1 cellular context compared by ENCODE assay signal in the genomic region with DNA sequence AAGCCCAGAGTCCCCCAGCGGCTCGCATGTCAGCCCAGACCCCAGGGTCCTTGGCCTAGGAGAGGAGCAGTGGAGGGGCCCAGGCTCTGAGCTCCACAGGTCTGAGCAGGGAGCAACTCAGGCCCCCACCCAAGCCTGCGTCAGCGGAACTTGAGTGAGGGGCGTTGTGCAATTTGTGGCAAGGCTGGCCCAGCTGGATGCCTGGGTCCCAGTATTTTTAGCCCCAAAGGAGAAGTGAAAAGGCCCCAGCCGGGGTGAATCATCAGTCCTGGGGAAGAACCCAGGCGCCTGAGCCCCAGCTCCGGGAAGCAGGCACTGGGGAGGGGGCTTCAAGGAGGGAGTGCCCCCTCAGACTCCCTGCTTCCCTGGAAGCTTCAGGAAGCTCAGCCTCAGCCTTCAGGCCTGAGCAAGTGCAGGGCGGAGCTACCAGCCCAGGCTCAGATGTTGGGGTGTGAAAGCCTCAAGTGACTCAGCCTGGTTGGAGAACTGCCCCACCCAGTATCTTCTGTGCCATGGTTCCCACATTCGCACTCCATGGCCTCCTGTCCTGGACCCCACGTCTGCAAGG.
TF ChIP-seq lines count a peak whose summit lies in the region.

No MANE protein-coding gene starts in this region.

TF ChIP-seq in A549, 52 proteins besides CTCF, POLR2A, EP300 and RAD21 (continued from another document):
- TF ChIP-seq, protein P1, sequence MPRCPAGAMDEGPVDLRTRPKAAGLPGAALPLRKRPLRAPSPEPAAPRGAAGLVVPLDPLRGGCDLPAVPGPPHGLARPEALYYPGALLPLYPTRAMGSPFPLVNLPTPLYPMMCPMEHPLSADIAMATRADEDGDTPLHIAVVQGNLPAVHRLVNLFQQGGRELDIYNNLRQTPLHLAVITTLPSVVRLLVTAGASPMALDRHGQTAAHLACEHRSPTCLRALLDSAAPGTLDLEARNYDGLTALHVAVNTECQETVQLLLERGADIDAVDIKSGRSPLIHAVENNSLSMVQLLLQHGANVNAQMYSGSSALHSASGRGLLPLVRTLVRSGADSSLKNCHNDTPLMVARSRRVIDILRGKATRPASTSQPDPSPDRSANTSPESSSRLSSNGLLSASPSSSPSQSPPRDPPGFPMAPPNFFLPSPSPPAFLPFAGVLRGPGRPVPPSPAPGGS (IDR thresholded peaks at IDR 0.05): no peak; the same call in 2 of the 3 replicates
- TF ChIP-seq CHD4 (IDR thresholded peaks at IDR 0.05; ENCODE audit: borderline replicate concordance) (no peak; the same call in 1 of the 2 replicates), HOXB5 (CRISPR knock-in tag; IDR thresholded peaks at IDR 0.05) (0 out of 2 replicates have a peak, but pooled peaks have one; percentile 22), HOXB13 (CRISPR knock-in tag; IDR thresholded peaks at IDR 0.05; ENCODE audit: low read depth) (peak; percentile 49), CHD2 (IDR thresholded peaks at IDR 0.05; ENCODE audit: low read length, partially characterized antibody) (no peak), HDAC2 (IDR thresholded peaks at IDR 0.05) (no peak), FOSL2 (IDR thresholded peaks at IDR 0.05) (peak; percentile 47; the same call in 1 of the 2 replicates), FOSL2 (CRISPR knock-in tag; IDR thresholded peaks at IDR 0.05) (peak; percentile 82), REST (IDR thresholded peaks at IDR 0.05) (no peak), MAZ (IDR thresholded peaks at IDR 0.05; ENCODE audit: borderline replicate concordance, low read depth, low read length) (peak; percentile 25; the same call in 1 of the 2 replicates), NPAS2 (CRISPR knock-in tag; IDR thresholded peaks at IDR 0.05; ENCODE audit: borderline replicate concordance) (no peak), RARB (CRISPR knock-in tag; IDR thresholded peaks at IDR 0.05) (no peak), TFCP2L1 (CRISPR knock-in tag; IDR thresholded peaks at IDR 0.05) (no peak), HOXA7 (CRISPR knock-in tag; IDR thresholded peaks at IDR 0.05) (no peak; the same call in 1 of the 2 replicates), KDM1A (IDR thresholded peaks at IDR 0.05; ENCODE audit: low read depth) (no peak), ESRRA (IDR thresholded peaks at IDR 0.05; ENCODE audit: borderline replicate concordance, low read length) (no peak), JUNB (IDR thresholded peaks at IDR 0.05) (peak; percentile 57), ZFP36 (IDR thresholded peaks at IDR 0.05; ENCODE audit: borderline replicate concordance, partially characterized antibody) (no peak), RNF2 (IDR thresholded peaks at IDR 0.05; ENCODE audit: borderline replicate concordance, low read depth) (no peak), EHMT2 (IDR thresholded peaks at IDR 0.05; ENCODE audit: low read depth) (no peak), POLR2AphosphoS2 (conservative IDR thresholded peaks at IDR 0.05; ENCODE audit: low read length) (no peak), FOSB (CRISPR knock-in tag; IDR thresholded peaks at IDR 0.05) (no peak; the same call in 1 of the 2 replicates), EHF (CRISPR knock-in tag; IDR thresholded peaks at IDR 0.05) (peak; percentile 47), CEBPB (IDR thresholded peaks at IDR 0.05) (peak; percentile 84 to 85)
- TF ChIP-seq, protein P2, sequence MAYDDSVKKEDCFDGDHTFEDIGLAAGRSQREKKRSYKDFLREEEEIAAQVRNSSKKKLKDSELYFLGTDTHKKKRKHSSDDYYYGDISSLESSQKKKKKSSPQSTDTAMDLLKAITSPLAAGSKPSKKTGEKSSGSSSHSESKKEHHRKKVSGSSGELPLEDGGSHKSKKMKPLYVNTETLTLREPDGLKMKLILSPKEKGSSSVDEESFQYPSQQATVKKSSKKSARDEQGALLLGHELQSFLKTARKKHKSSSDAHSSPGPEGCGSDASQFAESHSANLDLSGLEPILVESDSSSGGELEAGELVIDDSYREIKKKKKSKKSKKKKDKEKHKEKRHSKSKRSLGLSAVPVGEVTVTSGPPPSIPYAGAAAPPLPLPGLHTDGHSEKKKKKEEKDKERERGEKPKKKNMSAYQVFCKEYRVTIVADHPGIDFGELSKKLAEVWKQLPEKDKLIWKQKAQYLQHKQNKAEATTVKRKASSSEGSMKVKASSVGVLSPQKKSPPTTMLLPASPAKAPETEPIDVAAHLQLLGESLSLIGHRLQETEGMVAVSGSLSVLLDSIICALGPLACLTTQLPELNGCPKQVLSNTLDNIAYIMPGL (CRISPR knock-in tag; IDR thresholded peaks at IDR 0.05; ENCODE audit: borderline replicate concordance): peak; percentile 55; the same call in 1 of the 2 replicates
- TF ChIP-seq, protein P3, sequence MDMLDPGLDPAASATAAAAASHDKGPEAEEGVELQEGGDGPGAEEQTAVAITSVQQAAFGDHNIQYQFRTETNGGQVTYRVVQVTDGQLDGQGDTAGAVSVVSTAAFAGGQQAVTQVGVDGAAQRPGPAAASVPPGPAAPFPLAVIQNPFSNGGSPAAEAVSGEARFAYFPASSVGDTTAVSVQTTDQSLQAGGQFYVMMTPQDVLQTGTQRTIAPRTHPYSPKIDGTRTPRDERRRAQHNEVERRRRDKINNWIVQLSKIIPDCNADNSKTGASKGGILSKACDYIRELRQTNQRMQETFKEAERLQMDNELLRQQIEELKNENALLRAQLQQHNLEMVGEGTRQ (IDR thresholded peaks at IDR 0.05): no peak
